In the genomic region with DNA sequence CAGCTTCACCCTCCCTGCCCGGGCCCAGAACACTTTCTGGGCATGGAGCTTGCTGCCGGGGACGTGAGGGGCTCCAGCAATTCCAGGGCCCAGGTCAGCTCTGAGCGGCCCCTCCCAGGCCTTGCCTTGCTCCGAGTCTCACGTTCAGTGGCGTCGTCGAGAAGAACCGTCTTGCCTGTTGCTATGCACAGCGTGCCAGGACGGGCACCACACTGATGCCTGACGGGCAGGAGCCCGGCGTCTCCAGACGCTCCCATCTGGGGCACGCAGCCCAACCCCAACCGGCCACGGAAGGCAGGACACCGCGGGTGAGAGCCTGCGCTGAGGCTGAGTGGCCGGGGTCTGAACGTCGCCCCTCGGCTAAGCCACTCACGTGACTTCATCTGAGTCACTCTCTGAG, we compare ENCODE assay signal across 32 cellular contexts.
"Had no signal": no experiment of that assay in that cellular context is flagged by ENCODE, and none has a peak within 500 bp of the region (broad histone marks: within the 10 kb centered on the region; RNA-seq: fewer than 3 reads in every experiment).

No MANE protein-coding gene starts in this region.

- DNase-seq: activated B cell treated with CpG ODN at 0.5 μM for 24 hours; activated CD4-positive, alpha-beta memory T cell treated with anti-CD3 and anti-CD28 coated beads for 36 hours; activated CD4-positive, alpha-beta T cell treated with anti-CD3 and anti-CD28 coated beads for 4 hours; activated CD4-positive, alpha-beta T cell treated with anti-CD3 and anti-CD28 coated beads, Interleukin-2, amount 50 U/mL, for 1 hour; activated CD4-positive, CD25-positive, alpha-beta regulatory T cell treated with anti-CD3 and anti-CD28 coated beads, Interleukin-2, amount 50 U/mL, for 72 hours; activated CD8-positive, alpha-beta memory T cell treated with anti-CD3 and anti-CD28 coated beads, Interleukin-2, amount 50 U/mL, for 4 hours; activated gamma-delta T cell treated with Interleukin-2 at 50 U/mL for 16 hours; activated naive CD4-positive, alpha-beta T cell treated with anti-CD3 and anti-CD28 coated beads for 36 hours; activated T-cell treated with anti-CD3 and anti-CD28 coated beads for 4 hours; activated T-cell treated with anti-CD3 and anti-CD28 coated beads, Interleukin-2, amount 50 U/mL, for 4 hours; adrenal gland; body of pancreas; Kasumi-1; MG63; NCI-H1048; NCI-H1105 treated with DMSO at 0.1 percent for 48 hours; NCI-H1436; NCI-H1694; NCI-H1930; NCI-H2081 treated with DMSO at 0.1 percent for 48 hours; NCI-H226; NCI-H446 treated with DMSO at 0.1 percent for 48 hours; NCI-H524 treated with DMSO at 0.1 percent for 48 hours; NK-92 treated with Interleukin-12 subunit alpha and Interleukin-12 subunit beta, amount 100 ng/mL, for 24 hours; PC-9; SW 1271; T-helper 1 cell; T-helper 2 cell; T-helper 9 cell had no signal

- H3K27me3 ChIP-seq: adrenal gland, body of pancreas, breast epithelium, MG63 had no signal

- ATAC-seq: activated naive CD4-positive, alpha-beta T cell treated with anti-CD3 and anti-CD28 coated beads, Interleukin-2, amount 50 U/mL, for 72 hours; activated T-cell treated with anti-CD3 and anti-CD28 coated beads, Interleukin-2, amount 50 U/mL, for 4 hours; body of pancreas; Right ventricle myocardium inferior had no signal

- H3K4me1 ChIP-seq: body of pancreas, breast epithelium had no signal

- H3K9me3 ChIP-seq: adrenal gland, body of pancreas, breast epithelium, MG63 had no signal

- H3K36me3 ChIP-seq: breast epithelium, MG63 had no signal

- H3K4me3 ChIP-seq: adrenal gland, body of pancreas, breast epithelium, MG63, PC-9 had no signal
